8 cellular contexts compared by ENCODE assay signal in the genomic region with DNA sequence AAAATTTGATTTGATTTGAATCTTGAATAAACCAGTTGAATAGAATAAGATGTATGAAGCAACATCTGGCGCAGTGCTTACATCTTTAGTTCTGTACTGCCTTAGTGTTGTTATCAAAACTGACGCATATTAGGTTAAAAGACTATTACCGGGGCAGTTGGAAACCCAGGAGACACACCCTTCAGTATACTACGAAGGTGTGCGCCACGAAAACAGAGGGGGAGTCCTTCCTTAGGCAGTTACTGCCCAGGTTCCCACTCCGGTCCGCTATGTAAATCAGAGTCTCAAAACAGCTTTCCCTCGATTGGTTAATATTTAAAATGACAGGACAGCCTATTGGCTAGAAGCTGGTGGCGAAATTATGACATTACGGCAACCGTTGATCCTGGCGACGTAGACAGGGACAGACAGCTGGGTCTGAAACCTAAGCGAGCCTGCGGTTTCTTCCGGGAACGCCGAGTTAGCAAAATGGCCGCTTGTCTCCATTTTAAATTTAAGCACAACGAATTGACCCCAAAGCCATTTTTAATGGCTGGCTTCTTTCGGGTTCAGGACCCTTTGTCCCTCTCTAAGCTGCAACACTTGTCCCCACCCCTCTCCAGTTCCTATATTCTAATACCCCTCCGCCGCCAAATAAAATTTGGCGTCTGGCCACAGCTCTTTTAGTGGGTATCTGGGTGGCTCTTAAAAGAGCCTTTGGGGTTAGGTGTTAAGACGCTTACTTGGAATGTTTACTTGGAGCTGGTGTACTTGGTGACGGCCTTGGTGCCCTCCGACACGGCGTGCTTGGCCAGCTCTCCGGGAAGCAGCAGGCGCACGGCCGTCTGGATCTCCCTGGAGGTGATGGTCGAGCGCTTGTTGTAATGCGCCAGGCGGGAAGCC. TPM values are rescaled to one million over a fixed set of nuclear protein-coding genes. Genes with fewer than 3 reads are reported as not detected.
DNase-seq lines count a peak whose midpoint lies in the region; ATAC-seq, FAIRE-seq and TF ChIP-seq lines count a peak whose summit lies in the region.

No MANE protein-coding gene starts in this region.

- peak overlapping the region; percentile 99 for H3K4me3 Mint-ChIP-seq in CD14-positive monocyte

- H4K20me1 ChIP-seq in HepG2 (ENCODE audit: insufficient read depth, low read length) = peaks cover 20% of the 10 kb centered on the region

- H3K27me3 Mint-ChIP-seq in CD14-positive monocyte (ENCODE audit: low read depth in 3 of 3) = peaks cover 0 to 4% (median 0%) of the 10 kb centered on the region in 3 donors

- H3K4me3 ChIP-seq in HepG2 (replicated peaks in 1 of 3; ENCODE audit: insufficient read depth in 1 of 3, low read depth in 2 of 3, low read length in 3 of 3) = peak overlapping the region; percentile 73 to 99 (median 83)

- DNase-seq in CD14-positive monocyte (ENCODE audit: low spot score) = peak; percentile 90
- DNase-seq in NCI-H774 (lab: John Stamatoyannopoulos, UW) = peak; percentile 97
- peak; percentile 88 to 94 for DNase-seq in activated CD4-positive, alpha-beta T cell treated with anti-CD3 and anti-CD28 coated beads, Interleukin-2, amount 50 U/mL, for 48 hours
- DNase-seq in dermis microvascular lymphatic vessel endothelial cell (ENCODE audit: low read depth in 2 of 2) = peak; percentile 99
- DNase-seq in HepG2 (ENCODE audit: low spot score) = peak; percentile 100
- peak; percentile 86 to 87 for DNase-seq in stimulated activated CD4-positive, alpha-beta T cell treated with anti-CD3 and anti-CD28 coated beads, Interleukin-2, amount 100 ng/mL, for 48 hours

- TF ChIP-seq POLR2A in HepG2 (IDR thresholded peaks at IDR 0.05; ENCODE audit: insufficient read depth in 1 of 2, low read depth in 2 of 2, low read length in 2 of 2) = peak; percentile 87 to 98

- no peak overlapping the region for H2AFZ ChIP-seq in HepG2 (ENCODE audit: low read length)

- peaks cover 61% of the 10 kb centered on the region for H3K4me1 ChIP-seq in HepG2 (ENCODE audit: insufficient read depth, low read length)

- TF ChIP-seq CTCF in CD14-positive monocyte (IDR thresholded peaks at IDR 0.05) (no peak), HepG2 (CRISPR knock-in tag; IDR thresholded peaks at IDR 0.05) (no peak)

- ATAC-seq in GM19395 (IDR thresholded peaks at IDR 0.05; ENCODE audit: unreplicated experiment) (peak; percentile 55), HG03565 (IDR thresholded peaks at IDR 0.05; ENCODE audit: unreplicated experiment) (peak; percentile 50), HepG2 (peak; percentile 71)

- peaks cover 35% of the 10 kb centered on the region for H3K79me2 ChIP-seq in HepG2 (ENCODE audit: insufficient read depth, low read length)

- TSS peak; percentile 90 for BruUV-seq in HepG2 (replicated peaks; lab: Mats Ljungman, UMichigan)

- H3K9me3 Mint-ChIP-seq in CD14-positive monocyte = peaks cover 0 to 6% (median 2%) of the 10 kb centered on the region in 7 donors

- peaks cover 46% of the 10 kb centered on the region for H3K4me1 Mint-ChIP-seq in CD14-positive monocyte

- peak; percentile 49 for TF ChIP-seq RAD21 in HepG2 (CRISPR knock-in tag; IDR thresholded peaks at IDR 0.05)

- intact Hi-C loops in CD14-positive monocyte (cut with micrococcal nuclease) (loop anchor here (5.0 to 10.0 kb wide), 5 partner anchors 34 to 1012 kb away; a partner anchor contains a TSS), HepG2 (cut with micrococcal nuclease; ENCODE audit: unreplicated experiment) (loop anchor here (1.0 to 5.0 kb wide), 4 partner anchors 19 to 1714 kb away; a partner anchor contains a TSS)

- TF ChIP-seq EP300 in HepG2 (IDR thresholded peaks at IDR 0.05; ENCODE audit: low read depth in 2 of 2, low read length in 2 of 2) = peak; percentile 23 to 94; a peak in 2 of 4 replicates
- peak; percentile 88 for TF ChIP-seq EP300 in HepG2 (CRISPR knock-in tag; IDR thresholded peaks at IDR 0.05; ENCODE audit: borderline replicate concordance)

- peak overlapping the region; percentile 92 for H3K9ac ChIP-seq in HepG2 (ENCODE audit: insufficient read depth, low read depth, low read length)

- H3K27ac Mint-ChIP-seq in CD14-positive monocyte = peak overlapping the region; percentile 97 to 100 (median 99)

- peaks cover 0 to 2% of the 10 kb centered on the region in 2 experiments; a peak in 2 of 5 replicates for H3K36me3 ChIP-seq in HepG2 (replicated peaks in 1 of 2; ENCODE audit: control insufficient read depth in 1 of 2, insufficient read depth in 2 of 2, low read length in 2 of 2)

- peak overlapping the region; percentile 93 for H3K27ac ChIP-seq in HepG2 (ENCODE audit: extremely low read length, insufficient read depth, low read length)

- CTCF ChIA-PET in HepG2 (lab: Yijun Ruan, JAX; ENCODE audit: low intra/inter-chr PET ratio, low total read pairs) = no interaction called here

- peak overlapping the region; percentile 82 for H3K4me2 ChIP-seq in HepG2 (ENCODE audit: low read depth, low read length)

- POLR2A ChIA-PET in HepG2 (lab: Yijun Ruan, JAX) = interaction anchor here (0.6 to 6.4 kb wide), 52 partner anchors 9 to 1770 kb away, joined by 3 to 621 read pairs (median 6); a partner anchor contains a TSS

- H3K27me3 ChIP-seq in HepG2 (ENCODE audit: control insufficient read depth in 1 of 2, insufficient read depth in 2 of 2, low read length in 2 of 2) = no peaks in the 10 kb centered on the region; a peak in 2 of 5 replicates

- no peaks in the 10 kb centered on the region for H3K9me3 ChIP-seq in HepG2 (ENCODE audit: low read length)

- in situ Hi-C loops in HepG2 (cut with HindIII; ENCODE audit: extremely low pct_ligation_motif_present, low pct_unique_long_range_greater_than_20kb) = loop anchor here (5.0 kb wide), 2 partner anchors 34 to 74 kb away; a partner anchor contains a TSS

- FAIRE-seq in HepG2 (lab: Jason Lieb, UNC) = peak; percentile 52

- WGBS in HepG2 (ENCODE audit: low lambda C conversion rate) = under 1% methylated on average over 36 of the region's 38 CpGs

- peaks cover 10 to 32% of the 10 kb centered on the region in 2 donors for H3K36me3 Mint-ChIP-seq in CD14-positive monocyte

TF ChIP-seq in HepG2, 621 proteins besides CTCF, POLR2A, EP300 and RAD21 (continues in another document):
- TF ChIP-seq NCOA5 (CRISPR knock-in tag; IDR thresholded peaks at IDR 0.05) (no peak), BHLHE40 (IDR thresholded peaks at IDR 0.05; ENCODE audit: low read length) (peak; percentile 50; the same call in 1 of the 2 replicates), SYNCRIP (IDR thresholded peaks at IDR 0.05; ENCODE audit: insufficient read depth, low read depth, low read length) (no peak), SOX6 (IDR thresholded peaks at IDR 0.05) (no peak), SOX6 (CRISPR knock-in tag; IDR thresholded peaks at IDR 0.05) (peak; percentile 79), ZFYVE20 (CRISPR knock-in tag; IDR thresholded peaks at IDR 0.05; ENCODE audit: borderline replicate concordance, low read depth) (no peak), ZFAT (CRISPR knock-in tag; conservative IDR thresholded peaks at IDR 0.05) (no peak; the same call in 1 of the 2 replicates), HHEX (CRISPR knock-in tag; IDR thresholded peaks at IDR 0.05) (0 out of 2 replicates have a peak, but pooled peaks have one; percentile 9), ZNF136 (CRISPR knock-in tag; IDR thresholded peaks at IDR 0.05; ENCODE audit: low read depth) (peak; percentile 76; the same call in 1 of the 2 replicates), TP53 (CRISPR knock-in tag; conservative IDR thresholded peaks at IDR 0.05) (peak; percentile 79; the same call in 1 of the 2 replicates)
- TF ChIP-seq, protein P1, sequence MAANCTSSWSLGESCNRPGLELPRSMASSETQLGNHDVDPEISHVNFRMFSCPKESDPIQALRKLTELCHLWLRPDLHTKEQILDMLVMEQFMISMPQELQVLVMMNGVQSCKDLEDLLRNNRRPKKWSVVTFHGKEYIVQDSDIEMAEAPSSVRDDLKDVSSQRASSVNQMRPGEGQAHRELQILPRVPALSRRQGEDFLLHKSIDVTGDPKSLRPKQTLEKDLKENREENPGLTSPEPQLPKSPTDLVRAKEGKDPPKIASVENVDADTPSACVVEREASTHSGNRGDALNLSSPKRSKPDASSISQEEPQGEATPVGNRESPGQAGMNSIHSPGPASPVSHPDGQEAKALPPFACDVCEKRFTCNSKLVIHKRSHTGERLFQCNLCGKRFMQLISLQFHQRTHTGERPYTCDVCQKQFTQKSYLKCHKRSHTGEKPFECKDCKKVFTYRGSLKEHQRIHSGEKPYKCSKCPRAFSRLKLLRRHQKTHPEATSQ (CRISPR knock-in tag; IDR thresholded peaks at IDR 0.05; ENCODE audit: borderline replicate concordance) = no peak

RNA-seq across cellular contexts. Expression of a gene that starts 35.8 kb away (rescaled TPM):
- polyA plus RNA-seq in CD14-positive monocyte (10 to 100 TPM; 14.1 to 16.1 TPM), HepG2 (2011; rRNA removed) (5.7 and 6.3 TPM in 2 replicates)
- total RNA-seq in dermis microvascular lymphatic vessel endothelial cell (2.4 and 3.0 TPM in 2 replicates), HepG2 (2016; rRNA removed; fragmentation: Illumina TruSeq; extraction: Trizol) (1.9 and 3.7 TPM in 2 replicates)
- total RNA-seq in HepG2 (2016; cell fraction: cytosol; rRNA removed; fragmentation: Illumina TruSeq; extraction: Trizol; ENCODE audit: low read depth) = 0.18 and 0.51 TPM in 2 replicates
- 1.9 and 4.9 TPM in 2 replicates for total RNA-seq in HepG2 (2016; cell fraction: insoluble cytoplasmic fraction; rRNA removed; fragmentation: Illumina TruSeq; extraction: Trizol)
- total RNA-seq in HepG2 (2016; cell fraction: membrane; rRNA removed; fragmentation: Illumina TruSeq; extraction: Trizol) = 0.41 and 0.49 TPM in 2 replicates
- 3.5 and 4.2 TPM in 2 replicates for total RNA-seq in HepG2 (2016; cell fraction: nucleus; rRNA removed; fragmentation: Illumina TruSeq; extraction: Trizol)
- polyA plus RNA-seq in HepG2 (2011; cell fraction: cytosol; rRNA removed) = 5.3 and 5.8 TPM in 2 replicates
- polyA plus RNA-seq in HepG2 (2011; cell fraction: nucleus; rRNA removed) = 3.7 and 5.3 TPM in 2 replicates
- polyA plus RNA-seq in HepG2 (2012) = 2.4 and 3.5 TPM in 2 replicates
- 0.24 and 0.26 TPM in 2 replicates for polyA plus RNA-seq in HepG2 (2016; cell fraction: cytosol; fragmentation: Illumina TruSeq; extraction: Trizol; ENCODE audit: low read depth)
- 1.4 and 2.1 TPM in 2 replicates for polyA plus RNA-seq in HepG2 (2016; cell fraction: insoluble cytoplasmic fraction; fragmentation: Illumina TruSeq; extraction: Trizol; ENCODE audit: low read depth)
- 0.29 and 0.86 TPM in 2 replicates for polyA plus RNA-seq in HepG2 (2016; cell fraction: membrane; fragmentation: Illumina TruSeq; extraction: Trizol; ENCODE audit: low read depth)
- 7.7 and 8.2 TPM in 2 replicates for polyA plus RNA-seq in HepG2 (2016; cell fraction: nucleus; fragmentation: Illumina TruSeq; extraction: Trizol; ENCODE audit: insufficient read depth, low read depth)
- 13.4 and 32.5 TPM in 2 replicates for polyA minus RNA-seq in HepG2 (2011; rRNA and poly(A)+ RNA removed; ENCODE audit: low replicate concordance)
- polyA minus RNA-seq in HepG2 (2011; cell fraction: cytosol; rRNA and poly(A)+ RNA removed) = 2.2 and 5.5 TPM in 2 replicates
- polyA minus RNA-seq in HepG2 (2011; cell fraction: nucleus; rRNA and poly(A)+ RNA removed) = 3.3 and 4.0 TPM in 2 replicates

Comparison
In these comparisons a context has a peak if more than half of its experiments do, and no peak if none do; other contexts are left out.
1. Peak in every context shown above with its lines: DNase-seq, ATAC-seq, H3K4me3 ChIP-seq and H3K27ac ChIP-seq.